Comparison of ENCODE assay signal across 11 cellular contexts in the genomic region with DNA sequence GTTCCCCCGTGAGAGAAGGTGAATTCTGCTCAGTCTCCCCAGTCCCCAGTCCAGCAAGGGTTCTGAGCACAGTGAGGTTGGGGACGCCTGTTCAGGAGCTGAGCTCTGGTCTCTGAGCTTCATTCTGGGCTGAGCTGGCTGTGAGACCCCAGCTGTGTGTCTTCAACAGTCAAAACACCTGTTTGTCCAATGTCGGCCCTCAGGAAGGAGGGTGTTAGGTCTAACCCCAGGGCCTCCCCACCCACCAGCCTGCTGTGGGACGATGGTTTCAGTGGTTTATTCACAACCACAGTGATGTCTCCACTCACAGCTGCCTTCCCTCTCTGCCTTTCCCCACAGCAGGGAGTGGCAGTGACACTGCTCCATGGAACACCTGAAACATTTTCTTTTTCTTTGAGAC.
DNase-seq lines count a peak whose midpoint lies in the region; ATAC-seq and TF ChIP-seq lines count a peak whose summit lies in the region.
"Had no signal": no experiment of that assay in that cellular context is flagged by ENCODE, and none has a peak within 500 bp of the region (broad histone marks: within the 10 kb centered on the region; RNA-seq: fewer than 3 reads in every experiment).

No MANE protein-coding gene starts in this region.

- CTCF ChIA-PET in activated CD8-positive, alpha-beta T cell treated with anti-CD3 and anti-CD28 coated beads for 36 hours (lab: Charles Lee), result no interaction called here
- CTCF ChIA-PET in activated CD8-positive, alpha-beta T cell treated with anti-CD3 and anti-CD28 coated beads, Interleukin-2, amount 10 ng/mL, durations not matched to agents 7 days and 5 days (lab: Charles Lee), result no interaction called here

- in situ Hi-C loops in G401 (cut with HindIII; ENCODE audit: low sequenced_read_pairs), result no loop called here

- no peak overlapping the region for H3K27ac Mint-ChIP-seq in activated CD8-positive, alpha-beta T cell treated with anti-CD3 and anti-CD28 coated beads for 36 hours
- H3K27ac Mint-ChIP-seq in activated CD8-positive, alpha-beta T cell treated with anti-CD3 and anti-CD28 coated beads, Interleukin-2, amount 10 ng/mL, durations not matched to agents 7 days and 5 days, result no peak overlapping the region
- no peak overlapping the region for H3K27ac Mint-ChIP-seq in activated T-cell treated with anti-CD3 and anti-CD28 coated beads, Interleukin-2, amount 50 U/mL, for 24 hours
- H3K27ac Mint-ChIP-seq: activated T-helper 1 cell treated with anti-CD3 and anti-CD28 coated beads, Interleukin-12 subunit alpha, Interleukin-12 subunit beta, Interleukin-2, Interleukin-4 antibody, amounts not matched to agents 30 ng/mL and 10 ng/mL and 1 ng/mL, durations not matched to agents 14 hours and 24 hours and 36 hours had no signal

- no peaks in the 10 kb centered on the region for H3K9me3 Mint-ChIP-seq in activated CD8-positive, alpha-beta T cell treated with anti-CD3 and anti-CD28 coated beads for 36 hours
- no peaks in the 10 kb centered on the region for H3K9me3 Mint-ChIP-seq in activated CD8-positive, alpha-beta T cell treated with anti-CD3 and anti-CD28 coated beads, Interleukin-2, amount 10 ng/mL, durations not matched to agents 7 days and 5 days (ENCODE audit: insufficient read depth)
- H3K9me3 Mint-ChIP-seq in activated T-cell treated with anti-CD3 and anti-CD28 coated beads, Interleukin-2, amount 50 U/mL, for 24 hours, result no peaks in the 10 kb centered on the region
- H3K9me3 Mint-ChIP-seq: activated T-helper 1 cell treated with anti-CD3 and anti-CD28 coated beads, Interleukin-12 subunit alpha, Interleukin-12 subunit beta, Interleukin-2, Interleukin-4 antibody, amounts not matched to agents 30 ng/mL and 10 ng/mL and 1 ng/mL, durations not matched to agents 14 hours and 24 hours and 36 hours had no signal

- DNase-seq in activated CD8-positive, alpha-beta T cell treated with anti-CD3 and anti-CD28 coated beads for 36 hours, result peak; percentile 12
- DNase-seq in activated CD8-positive, alpha-beta T cell treated with anti-CD3 and anti-CD28 coated beads, Interleukin-2, amount 10 ng/mL, durations not matched to agents 7 days and 5 days, result no peak
- DNase-seq in G401 (ENCODE audit: low spot score) (no peak), HCEC 1CT (no peak), superior temporal gyrus (ENCODE audit: extremely low spot score) (no peak)
- no peak for DNase-seq in activated T-cell treated with anti-CD3 and anti-CD28 coated beads, Interleukin-2, amount 50 U/mL, for 24 hours
- DNase-seq: erythroblast had no signal

- H3K4me1 Mint-ChIP-seq in activated CD8-positive, alpha-beta T cell treated with anti-CD3 and anti-CD28 coated beads for 36 hours (ENCODE audit: low read depth), result no peaks in the 10 kb centered on the region
- peaks cover 10% of the 10 kb centered on the region for H3K4me1 Mint-ChIP-seq in activated CD8-positive, alpha-beta T cell treated with anti-CD3 and anti-CD28 coated beads, Interleukin-2, amount 10 ng/mL, durations not matched to agents 7 days and 5 days (ENCODE audit: low read depth)
- H3K4me1 Mint-ChIP-seq in activated T-cell treated with anti-CD3 and anti-CD28 coated beads, Interleukin-2, amount 50 U/mL, for 24 hours (ENCODE audit: low read depth), result peaks cover 4% of the 10 kb centered on the region

- H3K27me3 Mint-ChIP-seq in activated CD8-positive, alpha-beta T cell treated with anti-CD3 and anti-CD28 coated beads for 36 hours, result peaks cover 13% of the 10 kb centered on the region
- peaks cover 21% of the 10 kb centered on the region for H3K27me3 Mint-ChIP-seq in activated CD8-positive, alpha-beta T cell treated with anti-CD3 and anti-CD28 coated beads, Interleukin-2, amount 10 ng/mL, durations not matched to agents 7 days and 5 days (ENCODE audit: low read depth)
- peaks cover 44% of the 10 kb centered on the region for H3K27me3 Mint-ChIP-seq in activated T-cell treated with anti-CD3 and anti-CD28 coated beads, Interleukin-2, amount 50 U/mL, for 24 hours

- ATAC-seq in activated CD8-positive, alpha-beta T cell treated with anti-CD3 and anti-CD28 coated beads for 36 hours, result no peak
- ATAC-seq in activated CD8-positive, alpha-beta T cell treated with anti-CD3 and anti-CD28 coated beads, Interleukin-2, amount 10 ng/mL, durations not matched to agents 7 days and 5 days, result no peak
- ATAC-seq in HG02678 (IDR thresholded peaks at IDR 0.05; ENCODE audit: unreplicated experiment) (peak; percentile 93), HG03520 (IDR thresholded peaks at IDR 0.05; ENCODE audit: unreplicated experiment) (peak; percentile 75)
- ATAC-seq: HepG2 had no signal

- no peak overlapping the region for H3K4me3 Mint-ChIP-seq in activated CD8-positive, alpha-beta T cell treated with anti-CD3 and anti-CD28 coated beads for 36 hours
- H3K4me3 Mint-ChIP-seq in activated CD8-positive, alpha-beta T cell treated with anti-CD3 and anti-CD28 coated beads, Interleukin-2, amount 10 ng/mL, durations not matched to agents 7 days and 5 days, result no peak overlapping the region
- no peak overlapping the region for H3K4me3 Mint-ChIP-seq in activated T-cell treated with anti-CD3 and anti-CD28 coated beads, Interleukin-2, amount 50 U/mL, for 24 hours
- H3K4me3 Mint-ChIP-seq: activated T-helper 1 cell treated with anti-CD3 and anti-CD28 coated beads, Interleukin-12 subunit alpha, Interleukin-12 subunit beta, Interleukin-2, Interleukin-4 antibody, amounts not matched to agents 30 ng/mL and 10 ng/mL and 1 ng/mL, durations not matched to agents 14 hours and 24 hours and 36 hours had no signal

- POLR2A ChIA-PET in activated CD8-positive, alpha-beta T cell treated with anti-CD3 and anti-CD28 coated beads for 36 hours (lab: Charles Lee), result no interaction called here
- POLR2A ChIA-PET in activated CD8-positive, alpha-beta T cell treated with anti-CD3 and anti-CD28 coated beads, Interleukin-2, amount 10 ng/mL, durations not matched to agents 7 days and 5 days (lab: Charles Lee), result no interaction called here

- intact Hi-C loops in activated CD8-positive, alpha-beta T cell treated with anti-CD3 and anti-CD28 coated beads for 36 hours (cut with micrococcal nuclease), result no loop called here

- no peak for TF ChIP-seq CTCF in activated CD8-positive, alpha-beta T cell treated with anti-CD3 and anti-CD28 coated beads for 36 hours (IDR thresholded peaks at IDR 0.05)

- H3K36me3 Mint-ChIP-seq in activated CD8-positive, alpha-beta T cell treated with anti-CD3 and anti-CD28 coated beads for 36 hours (ENCODE audit: low read depth), result no peaks in the 10 kb centered on the region
- no peaks in the 10 kb centered on the region for H3K36me3 Mint-ChIP-seq in activated CD8-positive, alpha-beta T cell treated with anti-CD3 and anti-CD28 coated beads, Interleukin-2, amount 10 ng/mL, durations not matched to agents 7 days and 5 days (ENCODE audit: low read depth)
- H3K36me3 Mint-ChIP-seq in activated T-cell treated with anti-CD3 and anti-CD28 coated beads, Interleukin-2, amount 50 U/mL, for 24 hours (ENCODE audit: low read depth), result no peaks in the 10 kb centered on the region

Comparison
In these comparisons a context has a peak if more than half of its experiments do, and no peak if none do; other contexts are left out.
1. ATAC-seq: peak in HG02678 (single experiment) and HG03520 (single experiment); none in activated CD8-positive, alpha-beta T cell treated with anti-CD3 and anti-CD28 coated beads for 36 hours (single experiment) and activated CD8-positive, alpha-beta T cell treated with anti-CD3 and anti-CD28 coated beads, Interleukin-2, amount 10 ng/mL, durations not matched to agents 7 days and 5 days (single experiment).